1 cellular context compared by ENCODE assay signal in the genomic region with DNA sequence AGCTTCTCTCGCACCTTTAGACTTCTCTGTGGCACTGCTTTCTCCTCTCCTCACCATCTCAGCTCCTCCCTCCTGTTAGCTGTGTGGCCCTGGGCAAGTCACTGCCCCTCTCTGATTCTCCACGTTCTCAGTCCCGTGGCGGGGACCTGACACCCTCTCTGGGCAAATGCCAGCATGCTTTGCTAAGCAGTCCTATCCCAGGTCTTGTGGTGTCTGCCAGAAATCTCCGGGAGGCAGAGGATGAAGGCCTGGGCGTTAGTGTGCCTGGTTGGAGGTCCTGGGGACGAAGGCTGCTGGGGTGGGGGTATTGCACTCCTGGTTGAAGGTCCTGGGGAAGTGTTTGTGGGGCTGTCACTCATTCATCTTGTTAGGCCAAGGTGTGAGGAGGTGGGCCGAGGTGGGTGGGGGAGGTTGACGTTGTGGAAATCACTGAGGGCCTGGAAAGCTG. TPM values are rescaled to one million over a fixed set of nuclear protein-coding genes. Genes with fewer than 3 reads are reported as not detected.
"Had no signal": no experiment of that assay in that cellular context is flagged by ENCODE, and none has a peak within 500 bp of the region (broad histone marks: within the 10 kb centered on the region; RNA-seq: fewer than 3 reads in every experiment).

No MANE protein-coding gene starts in this region.

RNA-seq across cellular contexts. Expression of a gene that starts 54.4 kb away (rescaled TPM):
- total RNA-seq: esophagus mucosa had no signal
